ENCODE assay signal across 13 cellular contexts in genomic region chr11:125594958-125595357, GRCh38. TPM values are rescaled to one million over a fixed set of nuclear protein-coding genes. Genes with fewer than 3 reads are reported as not detected.
DNase-seq lines count a peak whose midpoint lies in the region; ATAC-seq, FAIRE-seq and TF ChIP-seq lines count a peak whose summit lies in the region.
"Had no signal": no experiment of that assay in that cellular context is flagged by ENCODE, and none has a peak within 500 bp of the region (broad histone marks: within the 10 kb centered on the region; RNA-seq: fewer than 3 reads in every experiment).

No MANE protein-coding gene starts in this region.

- intact Hi-C loops in MCF 10A (cut with micrococcal nuclease): no loop called here
- intact Hi-C loops in breast epithelium (cut with DNase I; ENCODE audit: low total_unique reads): no loop called here

- H3K79me2 ChIP-seq in astrocyte (ENCODE audit: insufficient read depth, low read length): peaks cover 71% of the 10 kb centered on the region

- peaks cover 33% of the 10 kb centered on the region for H4K20me1 ChIP-seq in astrocyte (ENCODE audit: insufficient read depth, low read length)

- H3K4me3 Mint-ChIP-seq in MCF 10A (ENCODE audit: unreplicated experiment) (peak overlapping the region; percentile 93), astrocyte (ENCODE audit: unreplicated experiment) (no peak overlapping the region)
- H3K4me3 Mint-ChIP-seq in stimulated activated memory B cell treated with anti-CD40 and anti-IgM and Interleukin-4, amounts not matched to agents 10 μg/mL and 1 μg/mL and 100 μg/mL, for 72 hours: peak overlapping the region; percentile 53

- BruUV-seq in MCF 10A (replicated peaks; lab: Mats Ljungman, UMichigan): no TSS peak

- POLR2A ChIA-PET in MCF 10A (lab: Yijun Ruan, JAX): no interaction called here

- H3K36me3 ChIP-seq in breast epithelium (peaks cover 4% of the 10 kb centered on the region), astrocyte (ENCODE audit: insufficient read depth, low read length) (peaks cover 16% of the 10 kb centered on the region)

- H3K27ac ChIP-seq in breast epithelium (no peak overlapping the region), astrocyte (ENCODE audit: low read depth, low read length) (no peak overlapping the region)
- H3K27ac ChIP-seq: vagina had no signal

- no peak for ATAC-seq in stimulated activated memory B cell treated with anti-CD40 and anti-IgM and Interleukin-4, amounts not matched to agents 10 μg/mL and 1 μg/mL and 100 μg/mL, for 72 hours

- H3K27me3 Mint-ChIP-seq in MCF 10A (ENCODE audit: insufficient read depth, unreplicated experiment) (no peaks in the 10 kb centered on the region), astrocyte (ENCODE audit: low read depth, unreplicated experiment) (no peaks in the 10 kb centered on the region)
- H3K27me3 Mint-ChIP-seq in stimulated activated memory B cell treated with anti-CD40 and anti-IgM and Interleukin-4, amounts not matched to agents 10 μg/mL and 1 μg/mL and 100 μg/mL, for 72 hours: no peaks in the 10 kb centered on the region

- no peak overlapping the region for H2AFZ ChIP-seq in astrocyte (ENCODE audit: low read depth, low read length)

- DNase-seq in MCF 10A (ENCODE audit: unreplicated experiment): no peak
- DNase-seq in breast epithelium (ENCODE audit: low spot score in 2 of 2): no peak
- peak; percentile 53 for DNase-seq in NOMO-1 treated with DMSO at 0.1 percent for 48 hours (lab: John Stamatoyannopoulos, UW; ENCODE audit: unreplicated experiment)
- DNase-seq in astrocyte (ENCODE audit: low read depth): no peak
- DNase-seq in GM13976 (ENCODE audit: low spot score): no peak
- no peak for DNase-seq in globus pallidus (ENCODE audit: low spot score)
- no peak for DNase-seq in retina
- DNase-seq: NCI-H748 treated with DMSO at 0.1 percent for 48 hours; stimulated activated naive CD4-positive, alpha-beta T cell treated with Interleukin-2 at 50 U/mL for 16 hours had no signal

- TF ChIP-seq POLR2A in breast epithelium (IDR thresholded peaks at IDR 0.05): no peak

- H3K9me3 ChIP-seq in breast epithelium: no peaks in the 10 kb centered on the region
- no peaks in the 10 kb centered on the region for H3K9me3 ChIP-seq in astrocyte (ENCODE audit: insufficient read depth, low read depth, low read length)
- H3K9me3 ChIP-seq: vagina had no signal

- peak overlapping the region; percentile 28 for H3K4me2 ChIP-seq in astrocyte (ENCODE audit: low read length)

- CTCF ChIA-PET in MCF 10A (lab: Yijun Ruan, JAX): interaction anchor here (1.0 kb wide), 1 partner anchor 25 kb away, joined by 3 read pairs; the partner anchor contains the start of gene EI24

- H3K4me1 ChIP-seq in breast epithelium: peaks cover 0 to 8% of the 10 kb centered on the region in 2 donors
- peaks cover 4% of the 10 kb centered on the region for H3K4me1 ChIP-seq in astrocyte (ENCODE audit: insufficient read depth, low read length)

- peaks cover 17% of the 10 kb centered on the region for H3K4me1 Mint-ChIP-seq in MCF 10A (ENCODE audit: insufficient read depth, unreplicated experiment)
- peaks cover 19% of the 10 kb centered on the region for H3K4me1 Mint-ChIP-seq in astrocyte (ENCODE audit: low read depth, unreplicated experiment)
- peaks cover 49% of the 10 kb centered on the region for H3K4me1 Mint-ChIP-seq in stimulated activated memory B cell treated with anti-CD40 and anti-IgM and Interleukin-4, amounts not matched to agents 10 μg/mL and 1 μg/mL and 100 μg/mL, for 72 hours

- no peak overlapping the region for H3K27ac Mint-ChIP-seq in MCF 10A (ENCODE audit: low read depth, unreplicated experiment)
- H3K27ac Mint-ChIP-seq in astrocyte (ENCODE audit: unreplicated experiment): no peak overlapping the region
- peak overlapping the region; percentile 30 for H3K27ac Mint-ChIP-seq in stimulated activated memory B cell treated with anti-CD40 and anti-IgM and Interleukin-4, amounts not matched to agents 10 μg/mL and 1 μg/mL and 100 μg/mL, for 72 hours

- TF ChIP-seq CTCF in MCF 10A (IDR thresholded peaks at IDR 0.05; ENCODE audit: unreplicated experiment) (no peak), breast epithelium (IDR thresholded peaks at IDR 0.05) (no peak), astrocyte (IDR thresholded peaks at IDR 0.05; ENCODE audit: insufficient read depth, low read depth, low read length) (no peak), GM13976 (IDR thresholded peaks at IDR 0.05; ENCODE audit: borderline replicate concordance, control extremely low read depth, extremely low read depth, insufficient read depth, missing control alignments) (no peak)

- H3K4me3 ChIP-seq in breast epithelium (no peak overlapping the region), astrocyte (ENCODE audit: insufficient read depth, low read depth, low read length) (no peak overlapping the region)
- H3K4me3 ChIP-seq: vagina had no signal

- no peak overlapping the region for H3K9ac ChIP-seq in astrocyte (ENCODE audit: low read length)

- in situ Hi-C loops in GM13976 (cut with MboI; ENCODE audit: low sequenced_read_pairs, unreplicated experiment): no loop called here

- H3K9me3 Mint-ChIP-seq in MCF 10A (ENCODE audit: unreplicated experiment): no peaks in the 10 kb centered on the region
- peaks cover 3% of the 10 kb centered on the region for H3K9me3 Mint-ChIP-seq in astrocyte (ENCODE audit: unreplicated experiment)
- no peaks in the 10 kb centered on the region for H3K9me3 Mint-ChIP-seq in stimulated activated memory B cell treated with anti-CD40 and anti-IgM and Interleukin-4, amounts not matched to agents 10 μg/mL and 1 μg/mL and 100 μg/mL, for 72 hours

- H3K27me3 ChIP-seq in breast epithelium: no peaks in the 10 kb centered on the region
- no peaks in the 10 kb centered on the region for H3K27me3 ChIP-seq in astrocyte (ENCODE audit: insufficient read depth, low read length)
- H3K27me3 ChIP-seq: vagina had no signal

- H3K36me3 Mint-ChIP-seq in MCF 10A (ENCODE audit: insufficient read depth, unreplicated experiment): peaks cover 42% of the 10 kb centered on the region
- no peaks in the 10 kb centered on the region for H3K36me3 Mint-ChIP-seq in astrocyte (ENCODE audit: low read depth, unreplicated experiment)
- H3K36me3 Mint-ChIP-seq in stimulated activated memory B cell treated with anti-CD40 and anti-IgM and Interleukin-4, amounts not matched to agents 10 μg/mL and 1 μg/mL and 100 μg/mL, for 72 hours: peaks cover 38% of the 10 kb centered on the region

- no peak for FAIRE-seq in astrocyte (lab: Jason Lieb, UNC)
- FAIRE-seq: islet of Langerhans, TTC549 had no signal

RNA-seq across cellular contexts. Expression of gene STT3A, which starts 2.3 kb away (rescaled TPM):
- total RNA-seq in MCF 10A (2022) (293 and 414 TPM in 2 replicates), breast epithelium (100 to 1,000 TPM in 1 of 3 donors, 10 to 100 TPM in 2; 70.2 to 105 (median 96.0) TPM), astrocyte (232 and 258 TPM in 2 replicates)

RNA-seq across cellular contexts. Expression of gene EI24, which starts 25.7 kb away (rescaled TPM):
- 93.1 and 96.9 TPM in 2 replicates for total RNA-seq in MCF 10A (2022)
- 100 to 1,000 TPM in 1 of 3 donors, 10 to 100 TPM in 2; 88.5 to 111 (median 94.1) TPM for total RNA-seq in breast epithelium
- 118 and 129 TPM in 2 replicates for total RNA-seq in astrocyte

RNA-seq across cellular contexts. Expression of gene CHEK1, which starts 30.0 kb away (rescaled TPM):
- 23.7 and 33.3 TPM in 2 replicates for total RNA-seq in MCF 10A (2022)
- 1 to 10 TPM; 3.1 to 6.6 (median 3.2) TPM for total RNA-seq in breast epithelium
- total RNA-seq in astrocyte: 23.0 and 30.3 TPM in 2 replicates
